Comparison of ENCODE assay signal across 18 cellular contexts in genomic region chr1:11397151-11397902, GRCh38.
DNase-seq lines count a peak whose midpoint lies in the region; ATAC-seq and TF ChIP-seq lines count a peak whose summit lies in the region.
"Had no signal": no experiment of that assay in that cellular context is flagged by ENCODE, and none has a peak within 500 bp of the region (broad histone marks: within the 10 kb centered on the region; RNA-seq: fewer than 3 reads in every experiment).

No MANE protein-coding gene starts in this region.

- H3K4me1 Mint-ChIP-seq in WTC11 = peaks cover 7% of the 10 kb centered on the region
- H3K4me1 Mint-ChIP-seq in nephron progenitor cell = peaks cover 43% of the 10 kb centered on the region
- H3K4me1 Mint-ChIP-seq in Caco-2 (ENCODE audit: low read depth, unreplicated experiment) = peaks cover 6% of the 10 kb centered on the region

- no peaks in the 10 kb centered on the region for H3K4me1 ChIP-seq in Caco-2
- H3K4me1 ChIP-seq: BE2C, SJSA1 had no signal

- CTCF ChIA-PET in WTC11 (lab: Charles Lee) = interaction anchor here (1.3 to 1.5 kb wide), 2 partner anchors 34 to 77 kb away, joined by 3 read pairs; no protein-coding TSS in a partner anchor
- CTCF ChIA-PET in Caco-2 (lab: Charles Lee) = no interaction called here

- H3K9me3 ChIP-seq in Caco-2 = no peaks in the 10 kb centered on the region
- H3K9me3 ChIP-seq: BE2C, SJSA1 had no signal

- H3K36me3 ChIP-seq in Caco-2 (ENCODE audit: control insufficient read depth, insufficient read depth, low read length) = no peaks in the 10 kb centered on the region
- H3K36me3 ChIP-seq: BE2C, SJSA1 had no signal

- H3K4me3 ChIP-seq in Caco-2 (ENCODE audit: low read depth, low read length) = no peak overlapping the region
- H3K4me3 ChIP-seq: SJSA1 had no signal

- peak; percentile 41 for ATAC-seq in WTC11
- no peak for ATAC-seq in HG02588 (IDR thresholded peaks at IDR 0.05; ENCODE audit: unreplicated experiment)

- H3K36me3 Mint-ChIP-seq in WTC11 = no peaks in the 10 kb centered on the region
- H3K36me3 Mint-ChIP-seq in nephron progenitor cell (ENCODE audit: low read depth) = no peaks in the 10 kb centered on the region
- no peaks in the 10 kb centered on the region for H3K36me3 Mint-ChIP-seq in Caco-2 (ENCODE audit: insufficient read depth, unreplicated experiment)

- H3K27ac Mint-ChIP-seq in WTC11 (no peak overlapping the region), nephron progenitor cell (peak overlapping the region; percentile 15), Caco-2 (ENCODE audit: unreplicated experiment) (no peak overlapping the region)
- H3K27ac Mint-ChIP-seq: CD8-positive, alpha-beta memory T cell had no signal

- no TSS peak for BruUV-seq in Caco-2 (replicated peaks; lab: Mats Ljungman, UMichigan)

- intact Hi-C loops in Caco-2 (cut with micrococcal nuclease; ENCODE audit: unreplicated experiment) = no loop called here

- H3K4me3 Mint-ChIP-seq in WTC11 (no peak overlapping the region), nephron progenitor cell (no peak overlapping the region), Caco-2 (ENCODE audit: unreplicated experiment) (no peak overlapping the region)
- H3K4me3 Mint-ChIP-seq: CD8-positive, alpha-beta memory T cell had no signal

- H3K9me3 Mint-ChIP-seq in WTC11 (peaks cover 3% of the 10 kb centered on the region), nephron progenitor cell (peaks cover 2% of the 10 kb centered on the region), Caco-2 (ENCODE audit: unreplicated experiment) (no peaks in the 10 kb centered on the region)
- H3K9me3 Mint-ChIP-seq: CD8-positive, alpha-beta memory T cell had no signal

- H3K27me3 ChIP-seq in Caco-2 (replicated peaks; ENCODE audit: control insufficient read depth, insufficient read depth, low read length) = no peaks in the 10 kb centered on the region
- H3K27me3 ChIP-seq: BE2C had no signal

- DNase-seq in NCI-H82 (lab: John Stamatoyannopoulos, UW) (peak; percentile 51), NCI-H82 treated with DMSO at 0.1 percent for 48 hours (lab: John Stamatoyannopoulos, UW; ENCODE audit: unreplicated experiment) (no peak), WTC11 (ENCODE audit: low spot score) (no peak), nephron progenitor cell (no peak), GDM1 (lab: John Stamatoyannopoulos, UW) (no peak), Caco-2 (no peak), GOT3 (lab: John Stamatoyannopoulos, UW) (no peak)
- DNase-seq: 8988T; BE2C; CD8-positive, alpha-beta memory T cell; KG1; NCI-H1436; NCI-H2029; NCI-H2171; NCI-H446; NCI-H774 had no signal

- POLR2A ChIA-PET in WTC11 (lab: Charles Lee) (interaction anchor here (1.1 kb wide), 1 partner anchor 12 kb away, joined by 3 read pairs; no protein-coding TSS in a partner anchor), Caco-2 (lab: Charles Lee) (no interaction called here)

- H3K27me3 Mint-ChIP-seq in WTC11 (ENCODE audit: low read depth) = no peaks in the 10 kb centered on the region; the same call in 1 of the 2 replicates
- peaks cover 11% of the 10 kb centered on the region for H3K27me3 Mint-ChIP-seq in nephron progenitor cell (ENCODE audit: low read depth, poor library complexity)
- peaks cover 13% of the 10 kb centered on the region for H3K27me3 Mint-ChIP-seq in Caco-2 (ENCODE audit: insufficient read depth, unreplicated experiment)

- TF ChIP-seq CTCF in WTC11 (IDR thresholded peaks at IDR 0.05) = no peak
- TF ChIP-seq CTCF in nephron progenitor cell (IDR thresholded peaks at IDR 0.05) = no peak
- no peak for TF ChIP-seq CTCF in Caco-2 (IDR thresholded peaks at IDR 0.05; ENCODE audit: insufficient read depth in 1 of 2, low read depth in 1 of 2, low read length in 1 of 2, severe bottlenecking in 1 of 2, unreplicated experiment in 1 of 2)

TF ChIP-seq in WTC11, 78 proteins besides CTCF, POLR2A, EP300 and RAD21:
- no peak for TF ChIP-seq NR1H2 (CRISPR knock-in tag; IDR thresholded peaks at IDR 0.05)
- TF ChIP-seq, protein P1, sequence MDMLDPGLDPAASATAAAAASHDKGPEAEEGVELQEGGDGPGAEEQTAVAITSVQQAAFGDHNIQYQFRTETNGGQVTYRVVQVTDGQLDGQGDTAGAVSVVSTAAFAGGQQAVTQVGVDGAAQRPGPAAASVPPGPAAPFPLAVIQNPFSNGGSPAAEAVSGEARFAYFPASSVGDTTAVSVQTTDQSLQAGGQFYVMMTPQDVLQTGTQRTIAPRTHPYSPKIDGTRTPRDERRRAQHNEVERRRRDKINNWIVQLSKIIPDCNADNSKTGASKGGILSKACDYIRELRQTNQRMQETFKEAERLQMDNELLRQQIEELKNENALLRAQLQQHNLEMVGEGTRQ (CRISPR knock-in tag; IDR thresholded peaks at IDR 0.05) = peak; percentile 58
